ENCODE assay signal across 9 cellular contexts in the genomic region with DNA sequence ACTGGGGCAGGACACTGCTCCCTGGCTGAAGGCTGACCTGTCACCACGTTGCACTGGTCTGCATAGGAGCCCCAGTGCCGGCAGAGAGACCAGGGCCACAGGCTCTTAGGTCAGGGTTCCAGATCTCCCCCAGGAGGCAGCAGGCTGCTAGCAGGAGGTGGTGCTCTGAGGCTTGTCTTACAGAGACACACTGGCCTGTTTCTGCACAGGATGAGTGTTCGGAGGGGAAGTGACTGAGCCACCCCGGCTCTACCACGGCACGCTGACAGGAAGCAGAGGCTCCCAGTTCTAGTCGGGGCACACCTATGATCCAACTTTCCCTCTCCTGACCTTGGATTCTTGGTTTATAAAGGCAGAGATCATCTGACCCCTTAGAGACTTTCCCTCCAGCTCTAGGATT. TPM values are rescaled to one million over a fixed set of nuclear protein-coding genes. Genes with fewer than 3 reads are reported as not detected.
DNase-seq lines count a peak whose midpoint lies in the region; ATAC-seq, FAIRE-seq and TF ChIP-seq lines count a peak whose summit lies in the region.
"Had no signal": no experiment of that assay in that cellular context is flagged by ENCODE, and none has a peak within 500 bp of the region (broad histone marks: within the 10 kb centered on the region; RNA-seq: fewer than 3 reads in every experiment).

No MANE protein-coding gene starts in this region.

- 63 to 79% (median 65%) methylated on average over 7 of the region's 7 CpGs for WGBS in small intestine, 3 donors
- whole genome bisulfite sequencing in endodermal cell (ENCODE audit: insufficient coverage in 1 of 2, insufficient read length in 1 of 2), 2 experiments = 92 to 97% methylated on average over 4 to 7 of the region's 7 CpGs

- no peaks in the 10 kb centered on the region for H3K27me3 ChIP-seq in CD4-positive, CD25-positive, alpha-beta regulatory T cell (ENCODE audit: control insufficient read depth, insufficient read depth, low read length)
- H3K27me3 ChIP-seq in small intestine (ENCODE audit: control insufficient read depth in 2 of 2, insufficient read depth in 2 of 2, low read length in 2 of 2) (no peaks in the 10 kb centered on the region), endodermal cell (ENCODE audit: control insufficient read depth, insufficient read depth, low read length, poor library complexity, severe bottlenecking) (peaks cover 11% of the 10 kb centered on the region)
- H3K27me3 ChIP-seq: esophagus muscularis mucosa had no signal

- peaks cover 23% of the 10 kb centered on the region for H3K36me3 Mint-ChIP-seq in CD4-positive, CD25-positive, alpha-beta regulatory T cell
- H3K36me3 Mint-ChIP-seq in endodermal cell (ENCODE audit: low read depth) = peaks cover 5% of the 10 kb centered on the region

- peaks cover 42% of the 10 kb centered on the region for H3K4me1 ChIP-seq in CD4-positive, CD25-positive, alpha-beta regulatory T cell (ENCODE audit: control insufficient read depth, insufficient read depth, low read length, poor library complexity, severe bottlenecking)
- peaks cover 2% of the 10 kb centered on the region in 2 donors for H3K4me1 ChIP-seq in small intestine (ENCODE audit: control insufficient read depth in 2 of 2, insufficient read depth in 1 of 2, low read depth in 1 of 2, low read length in 1 of 2)
- H3K4me1 ChIP-seq in endodermal cell (ENCODE audit: control insufficient read depth, insufficient read depth, low read length) = no peaks in the 10 kb centered on the region

- ATAC-seq in CD4-positive, CD25-positive, alpha-beta regulatory T cell (ENCODE audit: low read depth in 2 of 2) = peak; percentile 77 to 78
- ATAC-seq in GM19397 (IDR thresholded peaks at IDR 0.05; ENCODE audit: unreplicated experiment) = no peak

- H3K4me3 ChIP-seq in CD4-positive, CD25-positive, alpha-beta regulatory T cell (ENCODE audit: low read depth, low read length) = peak overlapping the region; percentile 50
- no peak overlapping the region for H3K4me3 ChIP-seq in small intestine (ENCODE audit: low read depth in 1 of 2, low read length in 2 of 2)
- H3K4me3 ChIP-seq in endodermal cell (ENCODE audit: low read length) = no peak overlapping the region
- H3K4me3 ChIP-seq: esophagus muscularis mucosa had no signal

- H3K36me3 ChIP-seq in CD4-positive, CD25-positive, alpha-beta regulatory T cell (ENCODE audit: control insufficient read depth, insufficient read depth, low read length) = peaks cover 19% of the 10 kb centered on the region
- H3K36me3 ChIP-seq in small intestine (ENCODE audit: control insufficient read depth in 2 of 2, insufficient read depth in 2 of 2, low read length in 2 of 2) (peaks cover 0 to 6% of the 10 kb centered on the region in 2 donors), endodermal cell (ENCODE audit: control insufficient read depth, insufficient read depth, low read length) (peaks cover 24% of the 10 kb centered on the region)

- H3K27ac Mint-ChIP-seq in CD4-positive, CD25-positive, alpha-beta regulatory T cell = peak overlapping the region; percentile 76 to 91 (median 89)
- no peak overlapping the region for H3K27ac Mint-ChIP-seq in endodermal cell

- TF ChIP-seq CTCF in endodermal cell (conservative IDR thresholded peaks at IDR 0.05) = no peak

- H3K27ac ChIP-seq in CD4-positive, CD25-positive, alpha-beta regulatory T cell (ENCODE audit: insufficient read depth, low read length, poor library complexity, severe bottlenecking) = peak overlapping the region; percentile 66
- H3K27ac ChIP-seq in small intestine (ENCODE audit: low read depth in 1 of 2, low read length in 1 of 2) (peak overlapping the region; percentile 3 to 51), endodermal cell (ENCODE audit: low read depth, low read length) (no peak overlapping the region)

- no peaks in the 10 kb centered on the region for H3K9me3 ChIP-seq in CD4-positive, CD25-positive, alpha-beta regulatory T cell (ENCODE audit: control insufficient read depth in 2 of 2, low read length in 2 of 2)
- H3K9me3 ChIP-seq in small intestine (ENCODE audit: control insufficient read depth, low read depth) = no peaks in the 10 kb centered on the region
- no peaks in the 10 kb centered on the region for H3K9me3 ChIP-seq in endodermal cell (ENCODE audit: control insufficient read depth, low read length)
- H3K9me3 ChIP-seq: esophagus muscularis mucosa had no signal

- H3K9ac ChIP-seq in endodermal cell (ENCODE audit: extremely low read depth, low read length, poor library complexity, severe bottlenecking) = no peak overlapping the region

- peaks cover 23 to 64% (median 39%) of the 10 kb centered on the region in 4 donors for H3K4me1 Mint-ChIP-seq in CD4-positive, CD25-positive, alpha-beta regulatory T cell
- peaks cover 12% of the 10 kb centered on the region for H3K4me1 Mint-ChIP-seq in endodermal cell

- no peaks in the 10 kb centered on the region for H3K9me3 Mint-ChIP-seq in CD4-positive, CD25-positive, alpha-beta regulatory T cell
- no peaks in the 10 kb centered on the region for H3K9me3 Mint-ChIP-seq in endodermal cell

- no peaks in the 10 kb centered on the region for H3K27me3 Mint-ChIP-seq in CD4-positive, CD25-positive, alpha-beta regulatory T cell
- H3K27me3 Mint-ChIP-seq in endodermal cell (ENCODE audit: insufficient read depth) = peaks cover 16% of the 10 kb centered on the region

- DNase-seq in CD4-positive, CD25-positive, alpha-beta regulatory T cell = peak; percentile 20 to 88 (median 42)
- DNase-seq in SKM-1 (lab: John Stamatoyannopoulos, UW; ENCODE audit: unreplicated experiment) (peak; percentile 53), small intestine (peak; percentile 41), hepatic stellate cell (ENCODE audit: low spot score) (no peak), NAMALWA (ENCODE audit: low spot score) (no peak), endodermal cell (no peak)
- peak; percentile 22 for DNase-seq in activated T-helper 9 cell treated with anti-CD3 and anti-CD28 coated beads, Interleukin-2, amount 50 U/mL, for 16 hours (ENCODE audit: low read depth)

- FAIRE-seq in small intestine (lab: Jason Lieb, UNC) = no peak

- H3K4me3 Mint-ChIP-seq in CD4-positive, CD25-positive, alpha-beta regulatory T cell = peak overlapping the region; percentile 37 to 75 (median 54)
- H3K4me3 Mint-ChIP-seq in endodermal cell = no peak overlapping the region

RNA-seq across cellular contexts. Expression of a gene that starts 8.6 kb away (rescaled TPM):
- 1.7 TPM for total RNA-seq in CD4-positive, CD25-positive, alpha-beta regulatory T cell
- polyA plus RNA-seq in CD4-positive, CD25-positive, alpha-beta regulatory T cell = 1 to 10 TPM in 2 of 4 donors, under 1 TPM in 2; 0.45 to 2.1 (median 1.0) TPM
- 1 to 10 TPM in 1 of 3 donors, not detected in 2; 2.1 TPM for polyA plus RNA-seq in small intestine
- under 1 TPM; 0.29 to 0.90 TPM for total RNA-seq in endodermal cell
- polyA plus RNA-seq in endodermal cell (2013, experiment 1 of 2) = 0.46 TPM
- 0.58 TPM for polyA plus RNA-seq in endodermal cell (2013, experiment 2 of 2)

Comparison
In these comparisons a context has a peak if more than half of its experiments do, and no peak if none do; other contexts are left out.
1. DNase-seq: peak in CD4-positive, CD25-positive, alpha-beta regulatory T cell (3 of 3), SKM-1 (single experiment), activated T-helper 9 cell treated with anti-CD3 and anti-CD28 coated beads, Interleukin-2, amount 50 U/mL, for 16 hours (single experiment) and small intestine (single experiment); none in hepatic stellate cell (single experiment), NAMALWA (single experiment) and endodermal cell (single experiment).